Comparison of ENCODE assay signal across 27 cellular contexts in genomic region chr11:69263736-69264052, GRCh38. TPM values are rescaled to one million over a fixed set of nuclear protein-coding genes. Genes with fewer than 3 reads are reported as not detected.
DNase-seq lines count a peak whose midpoint lies in the region; ATAC-seq, FAIRE-seq and TF ChIP-seq lines count a peak whose summit lies in the region.
"Had no signal": no experiment of that assay in that cellular context is flagged by ENCODE, and none has a peak within 500 bp of the region (broad histone marks: within the 10 kb centered on the region; RNA-seq: fewer than 3 reads in every experiment).

No MANE protein-coding gene starts in this region.

- H4K20me1 ChIP-seq in H1 (replicated peaks in 1 of 2; ENCODE audit: control insufficient read depth in 1 of 2, insufficient read depth in 2 of 2, low read length in 2 of 2) = peaks cover 0 to 2% of the 10 kb centered on the region in 2 experiments

- no peak overlapping the region for H3K4me2 ChIP-seq in H1 (ENCODE audit: insufficient read depth in 1 of 2, low read depth in 2 of 2, low read length in 2 of 2)

- no peak overlapping the region for H2AK5ac ChIP-seq in H1 (ENCODE audit: low read depth, low read length)

- H3K4me1 ChIP-seq in H1 (replicated peaks in 1 of 4; ENCODE audit: control insufficient read depth in 3 of 4, insufficient read depth in 4 of 4, low read length in 3 of 4) (no peaks in the 10 kb centered on the region), heart left ventricle (peaks cover 0 to 32% (median 16%) of the 10 kb centered on the region in 12 donors), kidney (ENCODE audit: control insufficient read depth in 1 of 2, insufficient read depth in 1 of 2, low read depth in 1 of 2, low read length in 2 of 2) (no peaks in the 10 kb centered on the region), upper lobe of right lung (peaks cover 14% of the 10 kb centered on the region)
- H3K4me1 ChIP-seq: SJCRH30 had no signal

- H3K79me2 ChIP-seq in H1 (ENCODE audit: control insufficient read depth in 1 of 2, insufficient read depth in 2 of 2, low read length in 2 of 2) = no peaks in the 10 kb centered on the region

- H2BK12ac ChIP-seq in H1 (ENCODE audit: low read depth, low read length) = no peak overlapping the region

- TF ChIP-seq RAD21 in H1 (IDR thresholded peaks at IDR 0.05 in 1 of 2, conservative IDR thresholded peaks at IDR 0.05 in 1 of 2; ENCODE audit: low read depth in 2 of 2, low read length in 2 of 2) = no peak

- WGBS in H1 (ENCODE audit: extremely low coverage in 1 of 2, insufficient coverage in 1 of 2, insufficient read length in 1 of 2, insufficient replicate concordance in 2 of 2, low coverage in 1 of 2, low lambda C conversion rate in 2 of 2, missing lambda C conversion rate in 1 of 2), 2 experiments = 89% methylated on average over 1 of the region's 3 CpGs; no CpG with 5 or more reads in 1 of the 2 experiments
- 28 to 58% (median 36%) methylated on average over 3 of the region's 3 CpGs for WGBS in heart left ventricle, 4 donors

- no peak overlapping the region for H2AFZ ChIP-seq in H1 (ENCODE audit: low read length)

- H3K18ac ChIP-seq in H1 (ENCODE audit: extremely low read depth, low read length) = no peak overlapping the region

- no peaks in the 10 kb centered on the region for H3K79me1 ChIP-seq in H1 (ENCODE audit: low read depth, low read length)

- no peak overlapping the region for H4K5ac ChIP-seq in H1 (ENCODE audit: insufficient read length, low read depth, low read length)

- TF ChIP-seq POLR2A in H1 (IDR thresholded peaks at IDR 0.05; ENCODE audit: control extremely low read depth in 1 of 2, low read depth in 2 of 2, low read length in 2 of 2) (no peak), heart left ventricle (IDR thresholded peaks at IDR 0.05) (no peak)

- 0 out of 2 replicates have a peak overlapping the region, but pooled peaks have one; percentile 29 for H2BK15ac ChIP-seq in H1 (ENCODE audit: low read length)

- FAIRE-seq in H1 (lab: Jason Lieb, UNC) (no peak), kidney (lab: Jason Lieb, UNC) (no peak)
- FAIRE-seq: GM12891, GM19239, H54, RCC 7860 had no signal

- no peak overlapping the region for H3K4ac ChIP-seq in H1 (replicated peaks; ENCODE audit: insufficient read length, low read depth, low read length)

- no peak for TF ChIP-seq EP300 in H1 (IDR thresholded peaks at IDR 0.05; ENCODE audit: borderline replicate concordance in 1 of 2, low read depth in 2 of 2, low read length in 2 of 2)

- intact Hi-C loops in heart left ventricle (cut with DNase I) (no loop called here), kidney (cut with DNase I) (no loop called here), upper lobe of right lung (cut with DNase I) (no loop called here)

- no peaks in the 10 kb centered on the region for H3K36me3 ChIP-seq in H1 (ENCODE audit: control insufficient read depth in 2 of 4, insufficient read depth in 4 of 4, low read length in 3 of 4)
- H3K36me3 ChIP-seq in heart left ventricle = no peaks in the 10 kb centered on the region
- H3K36me3 ChIP-seq in kidney (ENCODE audit: control insufficient read depth in 1 of 2, insufficient read depth in 2 of 2, low read length in 2 of 2) = no peaks in the 10 kb centered on the region
- H3K36me3 ChIP-seq in upper lobe of right lung = no peaks in the 10 kb centered on the region
- H3K36me3 ChIP-seq: SJCRH30 had no signal

- TF ChIP-seq CTCF in H1 (IDR thresholded peaks at IDR 0.05; ENCODE audit: control extremely low read depth in 1 of 3, insufficient read depth in 1 of 3, low read depth in 1 of 3, low read length in 3 of 3) (no peak), heart left ventricle (IDR thresholded peaks at IDR 0.05) (no peak), kidney (IDR thresholded peaks at IDR 0.05; ENCODE audit: borderline replicate concordance, extremely low read depth, insufficient read depth) (no peak), upper lobe of right lung (IDR thresholded peaks at IDR 0.05) (no peak)

- no peaks in the 10 kb centered on the region for H3K27me3 ChIP-seq in H1 (replicated peaks in 1 of 4; ENCODE audit: control insufficient read depth in 3 of 4, extremely low read depth in 1 of 4, insufficient read depth in 3 of 4, low read length in 3 of 4)
- no peaks in the 10 kb centered on the region for H3K27me3 ChIP-seq in heart left ventricle
- no peaks in the 10 kb centered on the region for H3K27me3 ChIP-seq in upper lobe of right lung
- H3K27me3 ChIP-seq: SJCRH30 had no signal

- POLR2A ChIA-PET in H1 (lab: Charles Lee; ENCODE audit: partially characterized antibody) = no interaction called here

- H3K23me2 ChIP-seq in H1 (ENCODE audit: low read depth, low read length) = peaks cover 7% of the 10 kb centered on the region; the same call in 1 of the 2 replicates

- DNase-seq in H1 (ENCODE audit: low read depth in 1 of 2, low spot score in 2 of 2) (no peak), heart left ventricle (peak in 3 of 5 donors; percentile 44 to 56 (median 49)), kidney (peak; percentile 68), upper lobe of right lung (peak; percentile 29), NCI-H345 treated with DMSO at 0.1 percent for 48 hours (lab: John Stamatoyannopoulos, UW; ENCODE audit: unreplicated experiment) (no peak), HK-2 (ENCODE audit: unreplicated experiment) (no peak), DMS53 treated with DMSO at 0.1 percent for 48 hours (lab: John Stamatoyannopoulos, UW; ENCODE audit: unreplicated experiment) (no peak)
- DNase-seq: C1 segment of cervical spinal cord; CD4-positive, alpha-beta memory T cell; COR-L47; DMS53; EL; GF-D8; Karpas-422; NCI-H1092; NCI-H1417 treated with DMSO at 0.1 percent for 48 hours; NCI-H1694 treated with DMSO at 0.1 percent for 48 hours; NCI-H2081; NCI-H2227 treated with DMSO at 0.1 percent for 48 hours; NCI-H510A; NCI-H69; SJCRH30 had no signal

- CTCF ChIA-PET in H1 (lab: Charles Lee; ENCODE audit: partially characterized antibody) = no interaction called here

- no peak overlapping the region for H3K56ac ChIP-seq in H1 (replicated peaks; ENCODE audit: insufficient read length, low read depth, low read length)

- no peak overlapping the region for H3K27ac ChIP-seq in H1 (ENCODE audit: low read depth, low read length)
- peak overlapping the region in 1 of 12 donors; percentile 25 for H3K27ac ChIP-seq in heart left ventricle
- no peak overlapping the region for H3K27ac ChIP-seq in kidney (ENCODE audit: low read depth in 2 of 2, low read length in 2 of 2)
- H3K27ac ChIP-seq in upper lobe of right lung = no peak overlapping the region
- H3K27ac ChIP-seq: SJCRH30 had no signal

- H2BK20ac ChIP-seq in H1 (ENCODE audit: low read length) = no peak overlapping the region

- H3K9me3 ChIP-seq in H1 (ENCODE audit: insufficient read depth in 2 of 2, low read depth in 1 of 2, low read length in 1 of 2) (0 out of 4 replicates have a peak, but pooled peaks cover 2 to 5% of the 10 kb centered on the region in 2 experiments), heart left ventricle (peaks cover 0 to 10% (median 0%) of the 10 kb centered on the region in 12 donors), kidney (ENCODE audit: control insufficient read depth in 1 of 2, low read length in 2 of 2) (no peaks in the 10 kb centered on the region), upper lobe of right lung (no peaks in the 10 kb centered on the region)
- H3K9me3 ChIP-seq: SJCRH30 had no signal

- no peak overlapping the region for H3K4me3 ChIP-seq in H1 (ENCODE audit: extremely low read depth in 1 of 4, insufficient read depth in 2 of 4, low read depth in 3 of 4, low read length in 4 of 4)
- H3K4me3 ChIP-seq in heart left ventricle = no peak overlapping the region
- H3K4me3 ChIP-seq in kidney (ENCODE audit: low read length in 2 of 2) = no peak overlapping the region
- H3K4me3 ChIP-seq in upper lobe of right lung = no peak overlapping the region
- H3K4me3 ChIP-seq: SJCRH30 had no signal

- H3K23ac ChIP-seq in H1 (ENCODE audit: insufficient read length) = no peak overlapping the region

- no peak overlapping the region for H2BK120ac ChIP-seq in H1 (replicated peaks; ENCODE audit: low read depth, low read length)

- H3K9ac ChIP-seq in H1 (replicated peaks in 1 of 4; ENCODE audit: extremely low read depth in 1 of 4, low read depth in 3 of 4, low read length in 3 of 4) = no peak overlapping the region
- H3K9ac ChIP-seq in kidney (ENCODE audit: low read length in 2 of 2) = no peak overlapping the region

- H2BK5ac ChIP-seq in H1 (ENCODE audit: low read depth, low read length) = no peak overlapping the region

- ATAC-seq in heart left ventricle (peak; percentile 60 to 65 (median 62)), upper lobe of right lung (no peak)
- ATAC-seq: SK-N-SH treated with all-trans-retinoic acid at 6 μM for 48 hours had no signal

- no peak overlapping the region for H4K91ac ChIP-seq in H1 (replicated peaks; ENCODE audit: insufficient read length, low read length)

- H4K8ac ChIP-seq in H1 (ENCODE audit: extremely low read depth, insufficient read depth, low read length) = no peak overlapping the region

- no peak overlapping the region for H3K14ac ChIP-seq in H1 (ENCODE audit: insufficient read length)

TF ChIP-seq in H1, 55 proteins besides CTCF, POLR2A, EP300 and RAD21:
- no peak for TF ChIP-seq RNF2 (IDR thresholded peaks at IDR 0.05; ENCODE audit: borderline replicate concordance, low read depth, low read length, missing control alignments, poor library complexity, severe bottlenecking)
- TF ChIP-seq RBBP5 (IDR thresholded peaks at IDR 0.05; ENCODE audit: borderline replicate concordance, low read depth, low read length) = no peak
- TF ChIP-seq JUN (IDR thresholded peaks at IDR 0.05; ENCODE audit: low read depth, low read length) = no peak
- no peak for TF ChIP-seq SIN3A (conservative IDR thresholded peaks at IDR 0.05 in 1 of 2, IDR thresholded peaks at IDR 0.05 in 1 of 2; ENCODE audit: low read depth in 1 of 2, low read length in 2 of 2)

RNA-seq across cellular contexts. Expression of gene MYEOV, which starts 30.3 kb away (rescaled TPM):
- 0.67 and 0.86 TPM in 2 replicates for total RNA-seq in H1 (2021; fragmentation: NEBNext Ultra II Directional; extraction: Animal tissue kit (Norgen Biotek cat#: 25700))
- 0.44 and 1.0 TPM in 2 replicates for polyA plus RNA-seq in H1 (2011; rRNA removed)
- 0.50 TPM for polyA plus RNA-seq in H1 (2011; cell fraction: cytosol; rRNA removed)
- 2.3 TPM for polyA plus RNA-seq in H1 (2011; cell fraction: nucleus; rRNA removed)
- polyA plus RNA-seq in H1 (2012, experiment 1 of 2) = 0.47 to 1.2 TPM (median 0.68 TPM) in 3 of 4 replicates, not detected in the other
- 0.20 TPM for polyA plus RNA-seq in H1 (2012, experiment 2 of 2)
- polyA plus RNA-seq in H1 (2013, experiment 1 of 2) = 0.36 TPM
- 0.35 TPM for polyA plus RNA-seq in H1 (2013, experiment 2 of 2)
- polyA minus RNA-seq in H1 (2011; rRNA and poly(A)+ RNA removed) = 0.16 and 0.24 TPM in 2 replicates
- 0.44 TPM for polyA minus RNA-seq in H1 (2011; cell fraction: cytosol; rRNA and poly(A)+ RNA removed)
- 2.0 TPM for polyA minus RNA-seq in H1 (2011; cell fraction: nucleus; rRNA and poly(A)+ RNA removed)
- under 1 TPM in 2 of 9 donors, not detected in 7; 0.37 to 0.88 TPM for total RNA-seq in heart left ventricle
- under 1 TPM; 0.08 TPM for polyA plus RNA-seq in heart left ventricle
- 2.6 TPM for total RNA-seq in kidney
- polyA plus RNA-seq in kidney (ENCODE audit: insufficient read depth, low read depth, low replicate concordance) = not detected
- total RNA-seq in upper lobe of right lung = 0.23 TPM
- total RNA-seq: CD4-positive, alpha-beta memory T cell had no signal
- polyA plus RNA-seq: CD4-positive, alpha-beta memory T cell had no signal

Comparison
In these comparisons a context has a peak if more than half of its experiments do, and no peak if none do; other contexts are left out.
1. DNase-seq: peak in heart left ventricle (3 of 5), kidney (single experiment) and upper lobe of right lung (single experiment); none in H1 (0 of 2), NCI-H345 treated with DMSO at 0.1 percent for 48 hours (single experiment), HK-2 (single experiment) and DMS53 treated with DMSO at 0.1 percent for 48 hours (single experiment).